Comparison of ENCODE assay signal across 8 cellular contexts in genomic region chr3:197554562-197555280, GRCh38. TPM values are rescaled to one million over a fixed set of nuclear protein-coding genes. Genes with fewer than 3 reads are reported as not detected.
DNase-seq lines count a peak whose midpoint lies in the region; ATAC-seq and TF ChIP-seq lines count a peak whose summit lies in the region.

No MANE protein-coding gene starts in this region.

- ATAC-seq in HG02588 (IDR thresholded peaks at IDR 0.05; ENCODE audit: unreplicated experiment) (peak; percentile 95), thoracic aorta (ENCODE audit: insufficient number of reproducible peaks, low FRiP score, low read depth) (peak; percentile 95)

- peaks cover 10% of the 10 kb centered on the region for H3K27me3 Mint-ChIP-seq in activated naive CD8-positive, alpha-beta T cell
- peaks cover 2% of the 10 kb centered on the region for H3K27me3 Mint-ChIP-seq in glutamatergic neuron (ENCODE audit: unreplicated experiment)

- H3K9me3 Mint-ChIP-seq in activated naive CD8-positive, alpha-beta T cell (ENCODE audit: low read depth): no peaks in the 10 kb centered on the region
- H3K9me3 Mint-ChIP-seq in glutamatergic neuron (ENCODE audit: unreplicated experiment): peaks cover 15% of the 10 kb centered on the region

- H3K79me2 ChIP-seq in SK-N-SH (ENCODE audit: insufficient read depth) (no peaks in the 10 kb centered on the region), osteoblast (ENCODE audit: insufficient read depth, low read length) (no peaks in the 10 kb centered on the region)

- TF ChIP-seq RAD21 in SK-N-SH (IDR thresholded peaks at IDR 0.05; ENCODE audit: low read length): 0 out of 2 replicates have a peak, but pooled peaks have one; percentile 19

- peaks cover 6% of the 10 kb centered on the region for H3F3A ChIP-seq in SK-N-SH (replicated peaks; ENCODE audit: insufficient read depth)

- DNase-seq in NCI-H1092 (lab: John Stamatoyannopoulos, UW): peak; percentile 96
- peak; percentile 98 for DNase-seq in SK-N-SH
- DNase-seq in glutamatergic neuron: peak; percentile 97
- peak; percentile 99 for DNase-seq in osteoblast (ENCODE audit: insufficient read length, low spot score, missing footprints)
- peak; percentile 68 for DNase-seq in thoracic aorta (ENCODE audit: low spot score)

- TF ChIP-seq EP300 in SK-N-SH (IDR thresholded peaks at IDR 0.05; ENCODE audit: borderline replicate concordance in 1 of 2, low read depth in 1 of 2, low read length in 1 of 2): peak in 1 of 2 experiments; percentile 47; a peak in 1 of 4 replicates

- peak overlapping the region; percentile 95 for H3K27ac Mint-ChIP-seq in activated naive CD8-positive, alpha-beta T cell
- H3K27ac Mint-ChIP-seq in glutamatergic neuron (ENCODE audit: unreplicated experiment): peak overlapping the region; percentile 86

- H3K9me3 ChIP-seq in SK-N-SH (no peaks in the 10 kb centered on the region), osteoblast (ENCODE audit: low read depth, low read length) (no peaks in the 10 kb centered on the region), thoracic aorta (no peaks in the 10 kb centered on the region)

- H3K27me3 ChIP-seq in SK-N-SH (ENCODE audit: insufficient read depth): peaks cover 14% of the 10 kb centered on the region; the same call in 1 of the 2 replicates
- peaks cover 37% of the 10 kb centered on the region for H3K27me3 ChIP-seq in osteoblast (ENCODE audit: insufficient read depth, low read length)
- H3K27me3 ChIP-seq in thoracic aorta (replicated peaks; ENCODE audit: insufficient read depth): no peaks in the 10 kb centered on the region

- POLR2A ChIA-PET in SK-N-SH (lab: Yijun Ruan, JAX): interaction anchor here (0.5 to 1.4 kb wide), 3 partner anchors 34 to 224 kb away, joined by 3 to 4 read pairs (median 3); no protein-coding TSS in a partner anchor

- H3K4me1 Mint-ChIP-seq in activated naive CD8-positive, alpha-beta T cell (ENCODE audit: low read depth): peaks cover 13% of the 10 kb centered on the region
- H3K4me1 Mint-ChIP-seq in glutamatergic neuron (ENCODE audit: low read depth, unreplicated experiment): peaks cover 18% of the 10 kb centered on the region

- H3K9ac ChIP-seq in SK-N-SH: peak overlapping the region; percentile 58; the same call in 1 of the 2 replicates

- peak overlapping the region; percentile 93 for H3K4me3 Mint-ChIP-seq in activated naive CD8-positive, alpha-beta T cell
- peak overlapping the region; percentile 84 for H3K4me3 Mint-ChIP-seq in glutamatergic neuron (ENCODE audit: unreplicated experiment)

- H3K4me1 ChIP-seq in SK-N-SH (ENCODE audit: control insufficient read depth in 1 of 2, insufficient read depth in 2 of 2, low read depth in 1 of 2, low read length in 1 of 2): peaks cover 0 to 7% of the 10 kb centered on the region in 2 experiments; a peak in 1 of 4 replicates
- peaks cover 18% of the 10 kb centered on the region for H3K4me1 ChIP-seq in osteoblast (ENCODE audit: insufficient read depth, low read length)
- peaks cover 8 to 23% of the 10 kb centered on the region in 2 donors for H3K4me1 ChIP-seq in thoracic aorta (ENCODE audit: control insufficient read depth in 1 of 2, low read depth in 2 of 2)

- H3K4me3 ChIP-seq in SK-N-SH (ENCODE audit: low read depth in 2 of 2, low read length in 1 of 2): peak overlapping the region; percentile 70 to 78
- peak overlapping the region; percentile 86 for H3K4me3 ChIP-seq in osteoblast (ENCODE audit: insufficient read depth, low read length)
- H3K4me3 ChIP-seq in thoracic aorta: peak overlapping the region; percentile 87

- peak overlapping the region; percentile 98 for H2AFZ ChIP-seq in SK-N-SH (ENCODE audit: low read depth)
- peak overlapping the region; percentile 97 for H2AFZ ChIP-seq in osteoblast (ENCODE audit: low read length)

- no peaks in the 10 kb centered on the region for H3K9me2 ChIP-seq in SK-N-SH

- H3K4me2 ChIP-seq in SK-N-SH (peak overlapping the region; percentile 97), osteoblast (ENCODE audit: insufficient read depth, low read length) (peak overlapping the region; percentile 98)

- peak; percentile 74 for TF ChIP-seq POLR2A in GM10847 (IDR thresholded peaks at IDR 0.05; ENCODE audit: extremely low read depth, insufficient read length)

- H3K27ac ChIP-seq in SK-N-SH (ENCODE audit: low read depth in 2 of 2, low read length in 1 of 2) (peak overlapping the region; percentile 60 to 87; a peak in 3 of 4 replicates), osteoblast (ENCODE audit: low read depth, low read length) (peak overlapping the region; percentile 88), thoracic aorta (peak overlapping the region; percentile 84 to 96)

- CTCF ChIA-PET in SK-N-SH (lab: Yijun Ruan, JAX): interaction anchor here (0.8 to 2.1 kb wide), 12 partner anchors 8 to 562 kb away, joined by 3 to 5 read pairs (median 3); no protein-coding TSS in a partner anchor

- 1% methylated on average over 32 of the region's 60 CpGs for WGBS in SK-N-SH (ENCODE audit: low lambda C conversion rate)

- peak; percentile 62 for TF ChIP-seq CTCF in SK-N-SH (IDR thresholded peaks at IDR 0.05)
- peak; percentile 40 for TF ChIP-seq CTCF in glutamatergic neuron (IDR thresholded peaks at IDR 0.05; ENCODE audit: partially characterized antibody, unreplicated experiment)
- TF ChIP-seq CTCF in osteoblast (IDR thresholded peaks at IDR 0.05; ENCODE audit: extremely low read depth, low read depth, low read length): peak; percentile 44
- TF ChIP-seq CTCF in thoracic aorta (IDR thresholded peaks at IDR 0.05): peak; percentile 46

- H4K20me1 ChIP-seq in SK-N-SH (ENCODE audit: insufficient read depth) (no peaks in the 10 kb centered on the region), osteoblast (ENCODE audit: insufficient read depth, low read length) (no peaks in the 10 kb centered on the region)

- H3K36me3 Mint-ChIP-seq in activated naive CD8-positive, alpha-beta T cell: peaks cover 3% of the 10 kb centered on the region
- no peaks in the 10 kb centered on the region for H3K36me3 Mint-ChIP-seq in glutamatergic neuron (ENCODE audit: unreplicated experiment)

- H3K36me3 ChIP-seq in SK-N-SH (replicated peaks in 1 of 2; ENCODE audit: control insufficient read depth in 1 of 2, insufficient read depth in 2 of 2, low read length in 1 of 2) (no peaks in the 10 kb centered on the region), osteoblast (ENCODE audit: insufficient read depth, low read length) (no peaks in the 10 kb centered on the region), thoracic aorta (no peaks in the 10 kb centered on the region)

TF ChIP-seq in SK-N-SH, 30 proteins besides CTCF, POLR2A, EP300 and RAD21 (continues in another document):
- TF ChIP-seq SMC3 (IDR thresholded peaks at IDR 0.05; ENCODE audit: low read depth, low read length) (peak; percentile 40), YY1 (IDR thresholded peaks at IDR 0.05; ENCODE audit: low read depth) (peak; percentile 23; the same call in 1 of the 2 replicates), FOSL2 (IDR thresholded peaks at IDR 0.05; ENCODE audit: borderline replicate concordance, low read depth) (no peak), USF2 (IDR thresholded peaks at IDR 0.05; ENCODE audit: borderline replicate concordance, low read depth, low read length) (no peak), REST (IDR thresholded peaks at IDR 0.05; ENCODE audit: low read depth, low read length) (0 out of 2 replicates have a peak, but pooled peaks have one; percentile 33), GATA2 (CRISPR knock-in tag; IDR thresholded peaks at IDR 0.05) (no peak), SIN3A (IDR thresholded peaks at IDR 0.05; ENCODE audit: borderline replicate concordance, low read depth, low read length) (peak; percentile 78; the same call in 1 of the 2 replicates), NRF1 (IDR thresholded peaks at IDR 0.05; ENCODE audit: low read depth, low read length) (peak; percentile 54), FOXM1 (IDR thresholded peaks at IDR 0.05; ENCODE audit: low read depth) (0 out of 2 replicates have a peak, but pooled peaks have one; percentile 42), POLR2AphosphoS5 (IDR thresholded peaks at IDR 0.05; ENCODE audit: low read depth, low read length) (peak; percentile 52), MXI1 (IDR thresholded peaks at IDR 0.05; ENCODE audit: low read depth, low read length) (peak; percentile 61; the same call in 1 of the 2 replicates)

RNA-seq across cellular contexts. Expression of gene BDH1, which starts 1.0 kb away (rescaled TPM):
- polyA plus RNA-seq in SK-N-SH (2012; rRNA removed): 19.7 and 19.8 TPM in 2 replicates
- polyA plus RNA-seq in SK-N-SH (2012; cell fraction: cytosol; rRNA removed): 11.1 and 16.2 TPM in 2 replicates
- polyA plus RNA-seq in SK-N-SH (2012; cell fraction: nucleus; rRNA removed): 52.5 and 53.5 TPM in 2 replicates
- 19.4 TPM for total RNA-seq in glutamatergic neuron (ENCODE audit: unreplicated experiment)
- total RNA-seq in osteoblast: 5.6 and 5.8 TPM in 2 replicates
- total RNA-seq in thoracic aorta: 10 to 100 TPM in 1 of 2 donors, 1 to 10 TPM in 1; 5.3 to 15.4 TPM

Comparison
In these comparisons a context has a peak if more than half of its experiments do, and no peak if none do; other contexts are left out.
1. Peak in every context shown above with its lines: DNase-seq, ATAC-seq, H3K4me3 ChIP-seq and H3K27ac ChIP-seq.